Comparison of ENCODE assay signal across 2 cellular contexts in the genomic region with DNA sequence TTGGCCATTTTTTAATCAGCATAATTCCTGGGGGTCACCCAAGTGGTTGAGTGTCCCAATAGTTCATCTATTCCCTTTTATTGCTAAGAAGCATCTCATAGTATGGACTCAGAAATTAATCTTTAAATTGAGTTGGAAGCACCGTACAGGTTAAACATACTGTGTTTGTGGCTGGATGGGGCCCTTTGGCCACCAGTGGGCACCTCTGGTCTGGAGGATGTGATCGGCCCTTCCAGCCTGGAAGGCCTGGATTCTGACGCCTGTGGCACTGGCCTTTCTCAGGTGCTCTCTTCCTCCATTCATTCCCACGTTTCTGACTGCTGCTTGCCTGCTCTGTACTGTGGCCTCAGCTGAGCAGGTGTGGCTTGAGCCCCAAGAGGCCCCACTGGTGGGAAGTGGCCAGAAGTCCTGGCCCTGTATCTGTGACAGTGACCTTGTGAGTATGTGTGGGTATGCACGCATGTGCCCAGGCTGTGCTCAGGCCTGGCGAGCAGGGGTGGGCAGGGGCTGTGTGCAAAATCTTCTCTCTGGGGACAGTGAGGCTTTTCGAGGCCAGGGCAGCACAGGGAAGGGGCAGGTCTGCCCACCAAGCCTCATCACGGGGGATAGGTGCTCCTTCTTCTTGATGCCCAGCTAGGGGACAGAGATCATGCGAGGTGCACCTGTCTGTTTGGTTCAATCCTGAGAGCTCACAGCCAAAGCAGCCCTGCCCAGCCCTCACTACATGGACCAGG.
TF ChIP-seq lines count a peak whose summit lies in the region.

No MANE protein-coding gene starts in this region.

TF ChIP-seq in A549, 52 proteins besides CTCF, POLR2A, EP300 and RAD21:
- TF ChIP-seq PHF8 (IDR thresholded peaks at IDR 0.05; ENCODE audit: borderline replicate concordance, low read depth) (no peak), KDM1A (IDR thresholded peaks at IDR 0.05; ENCODE audit: low read depth) (no peak), HOXA7 (CRISPR knock-in tag; IDR thresholded peaks at IDR 0.05) (no peak), HDAC2 (IDR thresholded peaks at IDR 0.05) (no peak), FOSL2 (IDR thresholded peaks at IDR 0.05) (no peak), FOSL2 (CRISPR knock-in tag; IDR thresholded peaks at IDR 0.05) (no peak), RFX5 (IDR thresholded peaks at IDR 0.05) (no peak), MAZ (IDR thresholded peaks at IDR 0.05; ENCODE audit: borderline replicate concordance, low read depth, low read length) (no peak), HEYL (CRISPR knock-in tag; IDR thresholded peaks at IDR 0.05) (no peak), GATA3 (IDR thresholded peaks at IDR 0.05; ENCODE audit: borderline replicate concordance) (no peak), CBX2 (IDR thresholded peaks at IDR 0.05; ENCODE audit: borderline replicate concordance, low read depth) (no peak), EHMT2 (IDR thresholded peaks at IDR 0.05; ENCODE audit: low read depth) (no peak), KDM5A (IDR thresholded peaks at IDR 0.05) (no peak)
- TF ChIP-seq, protein P1, sequence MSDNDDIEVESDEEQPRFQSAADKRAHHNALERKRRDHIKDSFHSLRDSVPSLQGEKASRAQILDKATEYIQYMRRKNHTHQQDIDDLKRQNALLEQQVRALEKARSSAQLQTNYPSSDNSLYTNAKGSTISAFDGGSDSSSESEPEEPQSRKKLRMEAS (IDR thresholded peaks at IDR 0.05): no peak
- TF ChIP-seq, protein P2, sequence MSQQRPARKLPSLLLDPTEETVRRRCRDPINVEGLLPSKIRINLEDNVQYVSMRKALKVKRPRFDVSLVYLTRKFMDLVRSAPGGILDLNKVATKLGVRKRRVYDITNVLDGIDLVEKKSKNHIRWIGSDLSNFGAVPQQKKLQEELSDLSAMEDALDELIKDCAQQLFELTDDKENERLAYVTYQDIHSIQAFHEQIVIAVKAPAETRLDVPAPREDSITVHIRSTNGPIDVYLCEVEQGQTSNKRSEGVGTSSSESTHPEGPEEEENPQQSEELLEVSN (IDR thresholded peaks at IDR 0.05; ENCODE audit: borderline replicate concordance, low read depth): no peak

TF ChIP-seq in Ishikawa, 13 proteins besides CTCF, POLR2A, EP300 and RAD21:
- TF ChIP-seq, protein P1 (IDR thresholded peaks at IDR 0.05): no peak
- TF ChIP-seq FOXM1 (IDR thresholded peaks at IDR 0.05; ENCODE audit: borderline replicate concordance, low read depth): no peak
